In the genomic region with DNA sequence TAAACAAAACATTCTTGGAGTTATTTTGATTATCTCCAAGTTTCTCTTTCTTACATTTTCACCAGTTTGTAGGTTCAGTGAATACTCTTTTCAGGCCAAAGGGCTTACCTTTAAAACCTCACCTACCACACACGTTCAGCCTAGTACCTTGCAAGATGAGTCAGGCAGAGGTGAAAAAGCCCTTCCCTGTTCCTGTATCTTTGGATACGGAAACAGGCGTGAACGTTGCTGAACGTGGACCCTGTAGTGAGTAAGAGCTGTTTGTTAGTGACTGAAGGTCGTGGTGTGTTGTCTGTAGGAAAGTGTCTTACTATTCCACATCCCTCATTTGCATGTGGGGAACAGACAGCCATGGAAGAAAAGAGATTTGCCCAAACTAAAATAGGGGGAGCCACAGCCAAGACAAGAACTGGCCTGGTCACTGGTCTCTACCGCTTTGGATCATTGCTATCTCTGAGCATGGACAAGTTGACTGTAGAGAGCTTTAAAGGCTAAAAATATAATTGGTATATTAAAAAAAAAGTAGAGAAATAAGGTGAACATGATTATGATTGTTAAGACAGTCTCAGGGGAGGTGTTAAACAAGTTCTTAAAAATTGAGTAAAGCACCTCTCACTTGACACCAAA, we compare ENCODE assay signal across 1 cellular context.
TF ChIP-seq lines count a peak whose summit lies in the region.

No MANE protein-coding gene starts in this region.

TF ChIP-seq in GM12878, 131 proteins besides CTCF, POLR2A, EP300 and RAD21:
- no peak for TF ChIP-seq MTA3 (IDR thresholded peaks at IDR 0.05; ENCODE audit: borderline replicate concordance, low read length)
- peak; percentile 3; the same call in 1 of the 2 replicates for TF ChIP-seq SPI1 (IDR thresholded peaks at IDR 0.05; ENCODE audit: borderline replicate concordance, insufficient read depth, low read depth, low read length)
